7 cellular contexts compared by ENCODE assay signal in the genomic region with DNA sequence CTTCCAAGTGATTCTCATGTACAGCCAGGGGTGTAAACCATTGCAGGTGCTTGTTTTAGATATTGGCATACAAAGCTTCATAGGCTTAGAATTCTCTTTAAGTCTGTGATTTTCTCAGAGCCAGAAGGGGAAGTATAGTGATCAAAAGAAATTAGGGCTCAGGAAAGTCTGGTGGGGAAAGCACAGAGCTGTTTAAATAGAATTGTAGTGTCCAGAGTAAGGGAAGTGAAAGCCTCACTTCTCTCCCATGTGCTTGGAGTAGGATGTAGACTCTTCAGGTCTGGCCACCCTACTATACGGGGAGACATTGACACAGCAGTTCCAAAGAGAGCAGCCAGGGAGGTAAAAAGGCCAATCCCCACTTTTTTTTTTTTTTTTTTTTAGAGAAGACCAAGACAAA. TPM values are rescaled to one million over a fixed set of nuclear protein-coding genes. Genes with fewer than 3 reads are reported as not detected.
DNase-seq lines count a peak whose midpoint lies in the region; ATAC-seq and TF ChIP-seq lines count a peak whose summit lies in the region.

No MANE protein-coding gene starts in this region.

- no peaks in the 10 kb centered on the region for H3K27me3 ChIP-seq in psoas muscle (ENCODE audit: insufficient read depth in 3 of 3, low read length in 2 of 3)

- no peak overlapping the region for H3K27ac Mint-ChIP-seq in activated T-helper 17 cell treated with anti-CD3 and anti-CD28 coated beads, Interleukin-2, amount 50 U/mL, for 72 hours
- no peak overlapping the region for H3K27ac Mint-ChIP-seq in immature natural killer cell

- DNase-seq in KBM-7, result peak; percentile 63
- no peak for DNase-seq in psoas muscle
- DNase-seq in NCI-H526 treated with DMSO at 0.1 percent for 48 hours (lab: John Stamatoyannopoulos, UW), result no peak
- DNase-seq in GM20000 (ENCODE audit: low spot score), result no peak
- DNase-seq in immature natural killer cell, result no peak

- peak overlapping the region; percentile 27 for H3K4me3 Mint-ChIP-seq in activated T-helper 17 cell treated with anti-CD3 and anti-CD28 coated beads, Interleukin-2, amount 50 U/mL, for 72 hours
- H3K4me3 Mint-ChIP-seq in immature natural killer cell, result no peak overlapping the region

- no peaks in the 10 kb centered on the region for H3K4me1 ChIP-seq in psoas muscle

- H3K36me3 ChIP-seq in psoas muscle (ENCODE audit: insufficient read depth in 1 of 2, low read depth in 1 of 2), result no peaks in the 10 kb centered on the region

- TF ChIP-seq CTCF in GM12875 (IDR thresholded peaks at IDR 0.05; ENCODE audit: borderline replicate concordance, insufficient read depth, low read depth, low read length), result no peak
- TF ChIP-seq CTCF in psoas muscle (IDR thresholded peaks at IDR 0.05), result no peak
- no peak for TF ChIP-seq CTCF in GM20000 (IDR thresholded peaks at IDR 0.05; ENCODE audit: extremely low read depth, missing control alignments)

- ATAC-seq in activated T-helper 17 cell treated with anti-CD3 and anti-CD28 coated beads, Interleukin-2, amount 50 U/mL, for 72 hours (replicated peaks), result no peak
- no peak for ATAC-seq in psoas muscle

- no peaks in the 10 kb centered on the region for H3K9me3 ChIP-seq in psoas muscle

- no peaks in the 10 kb centered on the region for H3K9me3 Mint-ChIP-seq in activated T-helper 17 cell treated with anti-CD3 and anti-CD28 coated beads, Interleukin-2, amount 50 U/mL, for 72 hours
- H3K9me3 Mint-ChIP-seq in immature natural killer cell, result no peaks in the 10 kb centered on the region

- H3K4me1 Mint-ChIP-seq in activated T-helper 17 cell treated with anti-CD3 and anti-CD28 coated beads, Interleukin-2, amount 50 U/mL, for 72 hours, result peaks cover 23% of the 10 kb centered on the region
- H3K4me1 Mint-ChIP-seq in immature natural killer cell, result peaks cover 42 to 56% of the 10 kb centered on the region in 2 donors

- 44 to 64% (median 54%) methylated on average over 1 of the region's 1 CpG for WGBS in psoas muscle, 3 donors

- in situ Hi-C loops in KBM-7 (cut with MboI; ENCODE audit: low pct_unique_long_range_greater_than_20kb, low sequenced_read_pairs), result no loop called here

- intact Hi-C loops in psoas muscle (cut with DNase I), result no loop called here

- no peaks in the 10 kb centered on the region for H3K36me3 Mint-ChIP-seq in activated T-helper 17 cell treated with anti-CD3 and anti-CD28 coated beads, Interleukin-2, amount 50 U/mL, for 72 hours (ENCODE audit: low read depth)
- H3K36me3 Mint-ChIP-seq in immature natural killer cell, result no peaks in the 10 kb centered on the region

- H3K4me3 ChIP-seq in GM12875 (ENCODE audit: low read depth, low read length), result peak overlapping the region; percentile 63
- peak overlapping the region; percentile 4 for H3K4me3 ChIP-seq in psoas muscle

- H3K27ac ChIP-seq in psoas muscle, result no peak overlapping the region

- no peaks in the 10 kb centered on the region for H3K27me3 Mint-ChIP-seq in activated T-helper 17 cell treated with anti-CD3 and anti-CD28 coated beads, Interleukin-2, amount 50 U/mL, for 72 hours
- peaks cover 9 to 19% (median 18%) of the 10 kb centered on the region in 3 donors for H3K27me3 Mint-ChIP-seq in immature natural killer cell (ENCODE audit: low read depth in 3 of 3)

RNA-seq across cellular contexts. Expression of gene GCNT2, which starts 10.4 kb away (rescaled TPM):
- under 1 TPM; 0.64 to 0.73 TPM for total RNA-seq in activated T-helper 17 cell treated with anti-CD3 and anti-CD28 coated beads, Interleukin-2, amount 50 U/mL, for 72 hours
- 10 to 100 TPM; 10.1 to 23.1 (median 12.8) TPM for total RNA-seq in psoas muscle
- 1 to 10 TPM in 2 of 3 donors, under 1 TPM in 1; 0.27 to 4.5 (median 1.1) TPM for polyA plus RNA-seq in psoas muscle
- under 1 TPM in 2 of 3 donors, not detected in 1; 0.47 to 0.64 TPM for polyA plus RNA-seq in immature natural killer cell

Comparison
In these comparisons a context has a peak if more than half of its experiments do, and no peak if none do; other contexts are left out.
1. RNA of gene GCNT2, which starts 10.4 kb away (total RNA-seq): 10.1 to 23.1 TPM in psoas muscle; 0.64 to 0.73 TPM in activated T-helper 17 cell treated with anti-CD3 and anti-CD28 coated beads, Interleukin-2, amount 50 U/mL, for 72 hours; every median in the first group is over 4 times any median in the second.